Comparison of ENCODE assay signal across 18 cellular contexts in the genomic region with DNA sequence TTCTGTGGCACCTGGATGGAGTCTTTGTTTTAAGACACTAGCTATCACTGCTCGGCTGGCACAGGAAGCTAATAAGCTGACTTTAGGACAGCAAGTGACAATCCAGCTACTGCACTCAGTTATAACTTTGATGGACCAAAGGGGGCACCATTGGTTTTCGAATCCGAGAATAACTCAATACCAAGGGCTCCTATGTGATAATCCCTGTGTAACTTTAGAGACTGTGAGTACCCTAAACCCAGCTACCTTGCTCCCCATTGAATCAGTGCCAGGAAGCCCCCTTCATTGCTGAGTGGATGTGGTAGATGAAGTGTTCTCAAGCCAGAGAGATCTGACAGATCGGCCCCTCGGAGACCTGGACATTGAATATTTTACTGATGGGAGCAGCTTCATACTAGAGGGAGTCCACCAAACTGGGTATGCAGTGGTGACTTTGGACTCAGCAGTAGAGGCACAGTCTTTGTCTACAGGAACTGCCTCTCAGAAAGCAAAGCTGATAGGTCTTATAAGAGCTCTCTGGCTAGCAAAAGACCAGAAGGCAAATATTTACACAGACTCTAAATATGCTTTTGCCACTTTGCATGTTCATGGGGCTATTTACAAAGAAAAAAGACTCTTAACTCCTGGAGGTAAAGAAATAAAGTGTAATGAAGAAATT. TPM values are rescaled to one million over a fixed set of nuclear protein-coding genes. Genes with fewer than 3 reads are reported as not detected.
DNase-seq lines count a peak whose midpoint lies in the region; ATAC-seq and TF ChIP-seq lines count a peak whose summit lies in the region.
"Had no signal": no experiment of that assay in that cellular context is flagged by ENCODE, and none has a peak within 500 bp of the region (broad histone marks: within the 10 kb centered on the region; RNA-seq: fewer than 3 reads in every experiment).

No MANE protein-coding gene starts in this region.

- peaks cover 29% of the 10 kb centered on the region for H3K4me1 Mint-ChIP-seq in chondrocyte (ENCODE audit: low read depth)
- H3K4me1 Mint-ChIP-seq: CD8-positive, alpha-beta memory T cell; memory B cell had no signal

- no peaks in the 10 kb centered on the region for H3K36me3 ChIP-seq in GM06990 (ENCODE audit: control insufficient read depth, insufficient read depth, low read length)
- no peaks in the 10 kb centered on the region for H3K36me3 ChIP-seq in mesendoderm (ENCODE audit: control insufficient read depth, insufficient read depth, low read length)
- H3K36me3 ChIP-seq: neutrophil had no signal

- no peak overlapping the region for H3K27ac ChIP-seq in mesendoderm (ENCODE audit: low read depth, low read length)
- H3K27ac ChIP-seq: neutrophil had no signal

- peak; percentile 14 for TF ChIP-seq CTCF in GM06990 (IDR thresholded peaks at IDR 0.05; ENCODE audit: insufficient read depth, low read length, poor library complexity, severe bottlenecking)
- no peak for TF ChIP-seq CTCF in NB4 (IDR thresholded peaks at IDR 0.05; ENCODE audit: low read depth, low read length)
- peak; percentile 15 for TF ChIP-seq CTCF in chondrocyte (IDR thresholded peaks at IDR 0.05)

- H2BK15ac ChIP-seq in mesendoderm (replicated peaks; ENCODE audit: low read depth) = no peak overlapping the region

- no peak overlapping the region for H2BK5ac ChIP-seq in mesendoderm (ENCODE audit: low read length)

- no peak overlapping the region for H3K4me2 ChIP-seq in mesendoderm (ENCODE audit: low read length)

- WGBS in mesendoderm (ENCODE audit: extremely low coverage, insufficient coverage, low lambda C conversion rate) = no CpG with 5 or more reads among the region's 5 CpGs

- no peak overlapping the region for H3K18ac ChIP-seq in mesendoderm (ENCODE audit: low read length)

- no peaks in the 10 kb centered on the region for H3K4me1 ChIP-seq in mesendoderm (ENCODE audit: control insufficient read depth, low read depth, low read length)

- H4K5ac ChIP-seq in mesendoderm (ENCODE audit: low read length) = no peak overlapping the region

- no peak overlapping the region for H3K4me3 Mint-ChIP-seq in chondrocyte (ENCODE audit: unreplicated experiment)
- H3K4me3 Mint-ChIP-seq: CD8-positive, alpha-beta memory T cell; memory B cell had no signal

- no peak for ATAC-seq in HG03196 (IDR thresholded peaks at IDR 0.05; ENCODE audit: unreplicated experiment)
- ATAC-seq: stimulated activated naive CD8-positive, alpha-beta T cell treated with anti-CD3 and anti-CD28 coated beads, Interleukin-15, Interleukin-2, amounts not matched to agents 100 U/mL and 50 U/mL, for 24 hours had no signal

- H2BK120ac ChIP-seq in mesendoderm (ENCODE audit: low read depth, low read length) = no peak overlapping the region

- no peak overlapping the region for H3K4me3 ChIP-seq in GM06990 (replicated peaks; ENCODE audit: low read depth, low read length)
- H3K4me3 ChIP-seq in NB4 (ENCODE audit: low read depth, low read length) = no peak overlapping the region
- H3K4me3 ChIP-seq in mesendoderm (ENCODE audit: low read length) = no peak overlapping the region

- peak overlapping the region; percentile 6 for H3K27ac Mint-ChIP-seq in chondrocyte (ENCODE audit: unreplicated experiment)
- H3K27ac Mint-ChIP-seq: activated T-helper 2 cell treated with anti-CD3 and anti-CD28 coated beads, Interferon-gamma antibody, Interleukin-2, Interleukin-4, amounts not matched to agents 10 μg/mL and 5 μg/mL and 100 μg/mL, durations not matched to agents 14 hours and 24 hours and 36 hours; CD8-positive, alpha-beta memory T cell; memory B cell had no signal

- H3K36me3 Mint-ChIP-seq in chondrocyte (ENCODE audit: low read depth) = no peaks in the 10 kb centered on the region
- H3K36me3 Mint-ChIP-seq: CD8-positive, alpha-beta memory T cell; memory B cell had no signal

- H3K56ac ChIP-seq in mesendoderm (ENCODE audit: low read length) = no peak overlapping the region

- no peak overlapping the region for H3K9ac ChIP-seq in mesendoderm (ENCODE audit: low read length)

- no peaks in the 10 kb centered on the region for H3K79me2 ChIP-seq in mesendoderm (ENCODE audit: control insufficient read depth, insufficient read depth, low read length)

- H3K27me3 ChIP-seq in GM06990 (replicated peaks; ENCODE audit: control insufficient read depth, insufficient read depth, low read length) = no peaks in the 10 kb centered on the region
- no peaks in the 10 kb centered on the region for H3K27me3 ChIP-seq in mesendoderm (ENCODE audit: insufficient read depth, low read length, poor library complexity)
- H3K27me3 ChIP-seq: neutrophil had no signal

- H4K8ac ChIP-seq in mesendoderm (ENCODE audit: low read depth, low read length) = no peak overlapping the region

- no peak overlapping the region for H3K23ac ChIP-seq in mesendoderm (ENCODE audit: low read length)

- H3K79me1 ChIP-seq in mesendoderm (ENCODE audit: low read length) = no peaks in the 10 kb centered on the region

- H3K27me3 Mint-ChIP-seq in chondrocyte (ENCODE audit: low read depth) = no peaks in the 10 kb centered on the region
- H3K27me3 Mint-ChIP-seq: CD8-positive, alpha-beta memory T cell; memory B cell had no signal

- H3K4ac ChIP-seq in mesendoderm (ENCODE audit: low read depth, low read length) = no peak overlapping the region

- H3K9me3 Mint-ChIP-seq in chondrocyte (ENCODE audit: low read depth) = no peaks in the 10 kb centered on the region
- H3K9me3 Mint-ChIP-seq: activated T-helper 2 cell treated with anti-CD3 and anti-CD28 coated beads, Interferon-gamma antibody, Interleukin-2, Interleukin-4, amounts not matched to agents 10 μg/mL and 5 μg/mL and 100 μg/mL, durations not matched to agents 14 hours and 24 hours and 36 hours had no signal

- TF ChIP-seq POLR2A in NB4 (IDR thresholded peaks at IDR 0.05; ENCODE audit: extremely low read depth, insufficient read length) = no peak

- DNase-seq in GM06990 (ENCODE audit: extremely low read depth, insufficient read length) (no peak), NB4 (ENCODE audit: low read depth) (peak; percentile 20), chondrocyte (ENCODE audit: low spot score) (no peak), mesendoderm (peak; percentile 30), GDM1 (lab: John Stamatoyannopoulos, UW) (no peak), C1 segment of cervical spinal cord (lab: John Stamatoyannopoulos, UW) (no peak)
- DNase-seq: aorta; CD8-positive, alpha-beta memory T cell; MV-4-11; NCI-H524 treated with DMSO at 0.1 percent for 48 hours; stimulated activated naive CD8-positive, alpha-beta T cell treated with anti-CD3 and anti-CD28 coated beads, Interleukin-15, Interleukin-2, amounts not matched to agents 100 U/mL and 50 U/mL, for 24 hours; T1000 had no signal

- no peak overlapping the region for H2AK5ac ChIP-seq in mesendoderm (ENCODE audit: low read length)

RNA-seq across cellular contexts. Expression of gene UGT2B7, which starts 35.5 kb away (rescaled TPM):
- 2.4 to 7.1 TPM (median 6.5 TPM) in 3 replicates for total RNA-seq in chondrocyte
- polyA plus RNA-seq in mesendoderm (2013, experiment 1 of 2) = not detected
- not detected for polyA plus RNA-seq in mesendoderm (2013, experiment 2 of 2)
- total RNA-seq: activated T-helper 2 cell treated with anti-CD3 and anti-CD28 coated beads, Interferon-gamma antibody, Interleukin-2, Interleukin-4, amounts not matched to agents 10 μg/mL and 5 μg/mL and 100 μg/mL, durations not matched to agents 14 hours and 24 hours and 36 hours; aorta; CD8-positive, alpha-beta memory T cell; dermis microvascular lymphatic vessel endothelial cell; skeletal muscle tissue had no signal
- polyA plus RNA-seq: CD8-positive, alpha-beta memory T cell had no signal

Comparison
In these comparisons a context has a peak if more than half of its experiments do, and no peak if none do; other contexts are left out.
1. DNase-seq: peak in NB4 (single experiment) and mesendoderm (single experiment); none in GM06990 (single experiment), chondrocyte (single experiment), GDM1 (single experiment) and C1 segment of cervical spinal cord (0 of 14).